In genomic region chr20:33993800-33994623, GRCh38 we compare ENCODE assay signal across 8 cellular contexts. TPM values are rescaled to one million over a fixed set of nuclear protein-coding genes. Genes with fewer than 3 reads are reported as not detected.
DNase-seq lines count a peak whose midpoint lies in the region; ATAC-seq, FAIRE-seq and TF ChIP-seq lines count a peak whose summit lies in the region.

Gene RALY (plus strand): TSS chr20:33993911. CDS start chr20:34072075, 78,164 bp downstream.

- 0 out of 2 replicates have a peak, but pooled peaks cover 4% of the 10 kb centered on the region for H3F3A ChIP-seq in GM23338 (replicated peaks; ENCODE audit: low read depth)

- H3K4me1 Mint-ChIP-seq in GM23338, result peaks cover 40% of the 10 kb centered on the region

- H3K27me3 ChIP-seq in GM23338 (ENCODE audit: insufficient read depth), result no peaks in the 10 kb centered on the region
- H3K27me3 ChIP-seq in SJCRH30, result no peaks in the 10 kb centered on the region

- H2AFZ ChIP-seq in GM23338, result peak within 1 kb of the TSS; percentile 90

- TF ChIP-seq CTCF in GM23338 (conservative IDR thresholded peaks at IDR 0.05; ENCODE audit: low read depth in 2 of 2), result no peak

- H3K36me3 Mint-ChIP-seq in GM23338 (ENCODE audit: low read depth), result peaks cover 16% of the 10 kb centered on the region

- H3K4me1 ChIP-seq in GM23338 (ENCODE audit: insufficient read depth) (peaks cover 38% of the 10 kb centered on the region), SJCRH30 (peaks cover 7% of the 10 kb centered on the region; the same call in 1 of the 2 replicates)

- no peaks in the 10 kb centered on the region; the same call in 2 of the 3 replicates for H3K9me3 Mint-ChIP-seq in GM23338

- DNase-seq in EL (peak; percentile 85), GM23338 (ENCODE audit: low spot score) (peak; percentile 89), LHCN-M2 (ENCODE audit: low read depth) (peak; percentile 71), SJCRH30 (peak; percentile 85 to 87), frontal cortex (ENCODE audit: low spot score in 2 of 2) (peak; percentile 60 to 75), nucleus accumbens (lab: John Stamatoyannopoulos, UW) (peak in 53 of 56 donors; percentile 8 to 97 (median 63)), superior temporal gyrus (ENCODE audit: extremely low spot score) (peak; percentile 65)
- DNase-seq in activated gamma-delta T cell treated with anti-CD3 and anti-CD28 coated beads, Interleukin-2, amount 50 U/mL, for 16 hours (ENCODE audit: low read depth), result peak; percentile 66

- ATAC-seq in GM23338, result peak; percentile 60

- peaks cover 10% of the 10 kb centered on the region for H3K27me3 Mint-ChIP-seq in GM23338 (ENCODE audit: insufficient read depth, low read depth, poor library complexity)

- H4K20me1 ChIP-seq in GM23338 (replicated peaks; ENCODE audit: insufficient read depth), result peaks cover 38% of the 10 kb centered on the region

- peak within 1 kb of the TSS; percentile 96 for H3K4me3 Mint-ChIP-seq in GM23338

- H3K4me2 ChIP-seq in GM23338, result peak within 1 kb of the TSS; percentile 98

- peak within 1 kb of the TSS; percentile 100 for H3K4me3 ChIP-seq in GM23338
- H3K4me3 ChIP-seq in SJCRH30, result peak within 1 kb of the TSS; percentile 90

- H3K36me3 ChIP-seq in GM23338 (ENCODE audit: insufficient read depth) (no peaks in the 10 kb centered on the region), SJCRH30 (no peaks in the 10 kb centered on the region)

- H3K27ac ChIP-seq in GM23338 (ENCODE audit: low read depth) (peak within 1 kb of the TSS; percentile 100), SJCRH30 (peak within 1 kb of the TSS; percentile 90)

- H3K9me3 ChIP-seq in SJCRH30 (replicated peaks), result no peaks in the 10 kb centered on the region

- FAIRE-seq in frontal cortex (lab: Jason Lieb, UNC), result no peak

- peak within 1 kb of the TSS; percentile 98 for H3K27ac Mint-ChIP-seq in GM23338

- H3K9me2 ChIP-seq in GM23338 (ENCODE audit: insufficient read depth), result no peaks in the 10 kb centered on the region; the same call in 1 of the 2 replicates

- peaks cover 70% of the 10 kb centered on the region for H3K79me2 ChIP-seq in GM23338 (replicated peaks; ENCODE audit: insufficient read depth)

TF ChIP-seq in GM23338, 12 proteins besides CTCF, POLR2A, EP300 and RAD21:
- TF ChIP-seq POLR2AphosphoS5 (IDR thresholded peaks at IDR 0.05; ENCODE audit: low read depth), result peak; percentile 66
- TF ChIP-seq STAT1 (IDR thresholded peaks at IDR 0.05; ENCODE audit: unreplicated experiment), result no peak
- no peak for TF ChIP-seq CREB1 (CRISPR knock-in tag; IDR thresholded peaks at IDR 0.05; ENCODE audit: low read depth)

RNA-seq across cellular contexts. Expression of gene RALY, which starts in this region (rescaled TPM):
- 161 and 167 TPM in 2 replicates for total RNA-seq in GM23338 (2014; rRNA removed; shearing (Covaris generic))
- polyA plus RNA-seq in GM23338 (2016; fragmentation: Nextera tagmentation; extraction: Ambion mirVana), result 137 and 144 TPM in 2 replicates
- total RNA-seq in LHCN-M2 (2014; rRNA removed) (108 and 121 TPM in 2 replicates), frontal cortex (48.5 TPM)
- 161 TPM for polyA plus RNA-seq in LHCN-M2 (2012)
- total RNA-seq in SJCRH30 (2014; rRNA removed; shearing (Covaris generic)), result 162 and 172 TPM in 2 replicates

Comparison
In these comparisons a context has a peak if more than half of its experiments do, and no peak if none do; other contexts are left out.
1. Peak in every context shown above with its lines: DNase-seq, ATAC-seq, H3K4me3 ChIP-seq and H3K27ac ChIP-seq.